In the genomic region with DNA sequence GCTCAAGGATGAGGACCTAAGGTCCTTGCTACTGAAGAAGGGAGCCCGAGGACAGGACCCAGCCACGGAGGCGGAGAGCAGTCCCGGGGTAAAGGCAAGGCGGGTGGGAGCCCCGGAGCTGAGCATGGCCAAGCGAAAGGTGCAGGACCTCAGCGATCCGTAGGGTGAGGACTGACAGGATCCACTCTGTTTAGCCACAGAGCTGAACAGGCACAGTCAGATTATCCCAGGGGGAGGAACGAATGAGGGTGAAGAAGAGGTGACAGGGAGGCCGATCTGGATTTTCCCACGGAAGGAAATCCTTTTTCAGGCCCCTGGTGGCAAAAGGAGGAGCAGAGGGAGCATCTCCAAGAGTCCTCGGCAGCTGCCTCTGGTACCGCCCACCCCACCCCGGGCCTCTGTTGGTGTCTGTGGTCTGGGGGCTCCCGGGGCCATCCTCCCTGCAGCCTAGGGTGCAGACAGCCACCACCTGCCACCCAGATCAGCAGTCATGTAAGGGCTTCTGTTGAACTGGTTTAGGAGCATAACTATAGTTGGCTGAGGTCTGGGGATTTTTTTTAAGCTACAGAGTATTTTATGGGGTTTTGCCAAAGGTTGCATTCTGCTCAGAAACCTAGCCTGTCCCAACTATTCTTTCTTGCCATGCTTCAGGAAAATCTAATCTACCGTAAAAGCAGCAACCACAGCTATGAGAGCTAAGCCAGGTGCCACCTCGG, we compare ENCODE assay signal across 11 cellular contexts. TPM values are rescaled to one million over a fixed set of nuclear protein-coding genes. Genes with fewer than 3 reads are reported as not detected.
A peak's percentile ranks its signal among the peaks of the same experiment; 100 is the strongest.
DNase-seq lines count a peak whose midpoint lies in the region; ATAC-seq and TF ChIP-seq lines count a peak whose summit lies in the region.
"Had no signal": no experiment of that assay in that cellular context is flagged by ENCODE, and none has a peak within 500 bp of the region (broad histone marks: within the 10 kb centered on the region; RNA-seq: fewer than 3 reads in every experiment).

No MANE protein-coding gene starts in this region.

- peaks cover 50% of the 10 kb centered on the region for H3K4me1 Mint-ChIP-seq in activated T-cell treated with anti-CD3 and anti-CD28 coated beads, Interleukin-2, amount 50 U/mL, for 4 hours (ENCODE audit: low read depth)
- H3K4me1 Mint-ChIP-seq in activated CD8-positive, alpha-beta T cell treated with anti-CD3 and anti-CD28 coated beads for 36 hours (ENCODE audit: low read depth): peaks cover 31% of the 10 kb centered on the region
- H3K4me1 Mint-ChIP-seq in immature natural killer cell: peaks cover 75 to 93% of the 10 kb centered on the region in 2 donors

- intact Hi-C loops in activated CD8-positive, alpha-beta T cell treated with anti-CD3 and anti-CD28 coated beads for 36 hours (cut with micrococcal nuclease): no loop called here

- H3K9me3 Mint-ChIP-seq in activated T-cell treated with anti-CD3 and anti-CD28 coated beads, Interleukin-2, amount 50 U/mL, for 4 hours: no peaks in the 10 kb centered on the region
- no peaks in the 10 kb centered on the region for H3K9me3 Mint-ChIP-seq in activated CD8-positive, alpha-beta T cell treated with anti-CD3 and anti-CD28 coated beads for 36 hours
- H3K9me3 Mint-ChIP-seq in immature natural killer cell: no peaks in the 10 kb centered on the region

- H3K4me3 Mint-ChIP-seq in activated T-cell treated with anti-CD3 and anti-CD28 coated beads, Interleukin-2, amount 50 U/mL, for 4 hours: peak overlapping the region; percentile 2
- H3K4me3 Mint-ChIP-seq in activated CD8-positive, alpha-beta T cell treated with anti-CD3 and anti-CD28 coated beads for 36 hours: no peak overlapping the region
- H3K4me3 Mint-ChIP-seq in immature natural killer cell: peak overlapping the region; percentile 57 to 76 (median 64)

- peak overlapping the region; percentile 92 for H3K27ac ChIP-seq in stomach smooth muscle (ENCODE audit: low read length)
- H3K27ac ChIP-seq: testis had no signal

- peak; percentile 12 to 38 for ATAC-seq in activated T-cell treated with anti-CD3 and anti-CD28 coated beads, Interleukin-2, amount 50 U/mL, for 4 hours
- ATAC-seq in activated CD8-positive, alpha-beta T cell treated with anti-CD3 and anti-CD28 coated beads for 36 hours: peak; percentile 39

- H3K36me3 Mint-ChIP-seq in activated T-cell treated with anti-CD3 and anti-CD28 coated beads, Interleukin-2, amount 50 U/mL, for 4 hours (ENCODE audit: insufficient read depth): no peaks in the 10 kb centered on the region
- H3K36me3 Mint-ChIP-seq in activated CD8-positive, alpha-beta T cell treated with anti-CD3 and anti-CD28 coated beads for 36 hours (ENCODE audit: low read depth): no peaks in the 10 kb centered on the region
- H3K36me3 Mint-ChIP-seq in immature natural killer cell: no peaks in the 10 kb centered on the region

- CTCF ChIA-PET in activated CD8-positive, alpha-beta T cell treated with anti-CD3 and anti-CD28 coated beads for 36 hours (lab: Charles Lee): interaction anchor here (0.7 to 2.8 kb wide), 9 partner anchors 12 to 527 kb away, joined by 3 to 18 read pairs (median 5); no protein-coding TSS in a partner anchor

- H3K27me3 Mint-ChIP-seq in activated T-cell treated with anti-CD3 and anti-CD28 coated beads, Interleukin-2, amount 50 U/mL, for 4 hours (ENCODE audit: low read depth): no peaks in the 10 kb centered on the region
- no peaks in the 10 kb centered on the region for H3K27me3 Mint-ChIP-seq in activated CD8-positive, alpha-beta T cell treated with anti-CD3 and anti-CD28 coated beads for 36 hours
- peaks cover 0 to 4% (median 3%) of the 10 kb centered on the region in 3 donors for H3K27me3 Mint-ChIP-seq in immature natural killer cell (ENCODE audit: low read depth in 3 of 3)

- H3K4me1 ChIP-seq in stomach smooth muscle (ENCODE audit: control insufficient read depth, insufficient read depth, low read length): peaks cover 55% of the 10 kb centered on the region

- H3K4me3 ChIP-seq in stomach smooth muscle (ENCODE audit: low read length in 2 of 2): peak overlapping the region; percentile 65 to 68
- H3K4me3 ChIP-seq: testis had no signal

- TF ChIP-seq CTCF in activated CD8-positive, alpha-beta T cell treated with anti-CD3 and anti-CD28 coated beads for 36 hours (IDR thresholded peaks at IDR 0.05): no peak

- H3K27ac Mint-ChIP-seq in activated CD8-positive, alpha-beta T cell treated with anti-CD3 and anti-CD28 coated beads for 36 hours: peak overlapping the region; percentile 53
- H3K27ac Mint-ChIP-seq in immature natural killer cell: peak overlapping the region; percentile 82 to 94 (median 92)

- no peaks in the 10 kb centered on the region for H3K9me3 ChIP-seq in stomach smooth muscle (ENCODE audit: control insufficient read depth in 2 of 2, low read length in 2 of 2)
- H3K9me3 ChIP-seq: testis had no signal

- peak overlapping the region; percentile 71 to 83 for H3K9ac ChIP-seq in stomach smooth muscle (ENCODE audit: low read length in 2 of 2)

- H3K36me3 ChIP-seq in stomach smooth muscle (ENCODE audit: control insufficient read depth in 2 of 2, insufficient read depth in 2 of 2, low read length in 2 of 2): no peaks in the 10 kb centered on the region

- no peak for DNase-seq in activated T-cell treated with anti-CD3 and anti-CD28 coated beads, Interleukin-2, amount 50 U/mL, for 4 hours
- DNase-seq in activated T-cell treated with anti-CD3 and anti-CD28 coated beads, Interleukin-2, amount 50 U/mL, for 1 hour: no peak
- peak; percentile 44 for DNase-seq in activated CD8-positive, alpha-beta T cell treated with anti-CD3 and anti-CD28 coated beads for 36 hours
- DNase-seq in immature natural killer cell: peak in 2 of 3 donors; percentile 61 to 64
- no peak for DNase-seq in AG08395 (ENCODE audit: low spot score)
- no peak for DNase-seq in SKM-1 (lab: John Stamatoyannopoulos, UW; ENCODE audit: unreplicated experiment)
- no peak for DNase-seq in HuH-7.5 (ENCODE audit: low spot score)
- DNase-seq: erythroblast, NCI-H187 treated with DMSO at 0.1 percent for 48 hours, testis had no signal

- no peaks in the 10 kb centered on the region for H3K27me3 ChIP-seq in stomach smooth muscle (ENCODE audit: control insufficient read depth in 1 of 2, insufficient read depth in 2 of 2, low read length in 2 of 2)
- H3K27me3 ChIP-seq: testis had no signal

- POLR2A ChIA-PET in activated CD8-positive, alpha-beta T cell treated with anti-CD3 and anti-CD28 coated beads for 36 hours (lab: Charles Lee): interaction anchor here (1.0 to 2.4 kb wide), 6 partner anchors 8 to 314 kb away, joined by 3 to 17 read pairs (median 4); a partner anchor contains a TSS

RNA-seq across cellular contexts. Expression of a gene that starts 32.3 kb away (rescaled TPM):
- total RNA-seq in activated T-cell treated with anti-CD3 and anti-CD28 coated beads, Interleukin-2, amount 50 U/mL, for 4 hours: 10 to 100 TPM; 71.0 to 89.9 (median 78.9) TPM
- 100 to 1,000 TPM; 145 to 156 TPM for total RNA-seq in activated CD8-positive, alpha-beta T cell treated with anti-CD3 and anti-CD28 coated beads for 36 hours
- polyA plus RNA-seq in immature natural killer cell: 100 to 1,000 TPM in 2 of 3 donors, 10 to 100 TPM in 1; 100.0 to 136 (median 117) TPM

Comparison
In these comparisons a context has a peak if more than half of its experiments do, and no peak if none do; other contexts are left out.
1. DNase-seq: peak in activated CD8-positive, alpha-beta T cell treated with anti-CD3 and anti-CD28 coated beads for 36 hours (single experiment) and immature natural killer cell (2 of 3); none in activated T-cell treated with anti-CD3 and anti-CD28 coated beads, Interleukin-2, amount 50 U/mL, for 4 hours (single experiment), activated T-cell treated with anti-CD3 and anti-CD28 coated beads, Interleukin-2, amount 50 U/mL, for 1 hour (single experiment), AG08395 (single experiment), SKM-1 (single experiment) and HuH-7.5 (single experiment).